ENCODE assay signal across 1 cellular context in the genomic region with DNA sequence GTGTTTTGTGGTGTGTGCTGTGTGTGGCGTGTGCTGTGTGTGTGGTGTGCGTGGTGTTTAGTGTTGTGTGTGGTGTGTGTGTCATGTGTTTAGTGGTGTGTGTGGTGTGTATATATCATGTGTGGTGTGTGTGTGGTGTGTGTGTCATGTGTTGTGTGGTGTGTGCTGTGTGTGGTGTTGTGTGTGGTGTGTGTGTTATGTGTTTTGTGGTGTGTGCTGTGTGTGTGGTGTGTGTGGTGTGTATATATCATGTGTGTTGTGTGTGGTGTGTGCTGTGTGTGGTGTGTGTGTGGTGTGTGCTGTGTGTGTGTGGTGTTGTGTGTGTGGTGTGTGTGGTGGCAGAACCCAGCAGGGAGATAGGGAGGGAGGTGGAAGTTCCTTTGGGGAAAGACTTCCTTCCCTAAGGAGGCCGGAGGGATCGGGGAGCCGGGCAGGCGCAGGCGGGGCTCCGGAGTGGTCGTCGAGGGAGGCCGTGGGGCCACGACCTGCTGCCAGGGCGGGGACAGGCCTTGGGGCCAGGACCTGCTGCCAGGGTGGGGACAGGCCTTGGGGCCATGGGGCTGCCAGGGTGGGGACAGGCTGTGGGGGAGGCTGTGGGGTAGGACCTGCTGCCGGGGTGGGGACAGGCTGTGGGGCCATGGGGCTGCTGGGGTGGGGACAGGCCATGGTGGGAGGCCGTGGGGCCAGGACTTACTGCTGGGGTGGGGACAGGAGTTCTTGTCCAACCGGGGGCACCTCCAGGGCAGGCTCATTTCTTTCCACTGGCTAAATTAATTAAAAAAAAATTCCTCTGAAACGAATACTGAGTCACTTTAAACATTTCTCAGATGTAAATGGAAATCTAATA.
A peak's percentile ranks its signal among the peaks of the same experiment; 100 is the strongest.
TF ChIP-seq lines count a peak whose summit lies in the region.

No MANE protein-coding gene starts in this region.

TF ChIP-seq in K562, 482 proteins besides CTCF, POLR2A, EP300 and RAD21 (continued from another document):
- TF ChIP-seq, protein P1, sequence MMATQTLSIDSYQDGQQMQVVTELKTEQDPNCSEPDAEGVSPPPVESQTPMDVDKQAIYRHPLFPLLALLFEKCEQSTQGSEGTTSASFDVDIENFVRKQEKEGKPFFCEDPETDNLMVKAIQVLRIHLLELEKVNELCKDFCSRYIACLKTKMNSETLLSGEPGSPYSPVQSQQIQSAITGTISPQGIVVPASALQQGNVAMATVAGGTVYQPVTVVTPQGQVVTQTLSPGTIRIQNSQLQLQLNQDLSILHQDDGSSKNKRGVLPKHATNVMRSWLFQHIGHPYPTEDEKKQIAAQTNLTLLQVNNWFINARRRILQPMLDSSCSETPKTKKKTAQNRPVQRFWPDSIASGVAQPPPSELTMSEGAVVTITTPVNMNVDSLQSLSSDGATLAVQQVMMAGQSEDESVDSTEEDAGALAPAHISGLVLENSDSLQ (IDR thresholded peaks at IDR 0.05), result no peak
- TF ChIP-seq, protein P2, sequence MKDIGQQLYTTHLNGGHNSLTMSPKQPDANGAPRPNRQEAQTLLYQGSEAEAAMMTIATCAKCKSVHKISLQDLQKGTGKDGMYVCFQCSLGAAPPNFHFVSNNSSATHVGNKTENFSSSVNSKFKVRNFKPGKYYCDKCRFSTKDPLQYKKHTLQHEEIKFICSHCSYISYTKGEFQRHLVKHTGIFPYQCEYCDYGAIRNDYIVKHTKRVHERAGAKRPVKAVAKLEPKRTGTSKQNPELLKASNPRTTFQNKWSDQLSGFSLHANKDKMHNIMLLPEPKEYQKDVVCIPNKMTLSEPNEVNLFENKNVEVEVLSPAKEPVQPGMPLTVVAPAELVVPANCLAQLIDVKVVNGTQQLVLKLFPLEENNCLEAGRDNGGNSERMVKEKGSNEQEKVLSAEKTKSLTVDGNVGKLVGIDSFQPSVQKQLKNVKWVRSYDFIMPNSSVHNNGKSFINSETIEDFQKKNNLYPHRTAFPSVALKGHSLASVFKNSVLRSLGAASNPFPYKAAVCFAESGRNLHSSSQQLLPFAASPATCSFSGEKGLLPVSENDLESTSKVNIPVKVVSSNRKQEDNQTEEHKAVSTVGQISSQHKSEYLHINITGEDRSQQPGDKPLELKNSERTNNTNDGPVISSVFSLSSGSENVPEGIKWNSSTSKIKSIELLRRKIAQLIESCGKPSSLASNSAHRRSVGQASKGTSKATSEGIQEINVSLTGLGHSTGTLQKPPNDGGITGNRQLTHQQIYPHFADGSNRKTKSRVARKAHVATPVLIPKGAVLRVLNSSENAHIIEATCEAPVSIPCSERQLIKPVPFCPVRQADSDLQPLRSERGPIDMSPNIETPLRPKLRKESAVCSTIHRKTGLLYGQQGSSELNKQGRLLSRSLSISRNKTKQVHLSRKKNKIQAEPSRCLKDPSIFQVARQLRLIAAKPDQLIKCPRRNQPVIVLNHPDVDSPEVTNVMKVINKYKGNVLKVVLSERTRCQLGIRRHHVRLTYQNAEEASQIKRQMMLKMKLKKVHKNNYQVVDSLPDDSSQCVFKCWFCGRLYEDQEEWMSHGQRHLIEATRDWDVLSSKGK (CRISPR knock-in tag; IDR thresholded peaks at IDR 0.05), result no peak
- TF ChIP-seq ZKSCAN8 (CRISPR knock-in tag; IDR thresholded peaks at IDR 0.05) (no peak), NRF1 (conservative IDR thresholded peaks at IDR 0.05 in 1 of 2, IDR thresholded peaks at IDR 0.05 in 1 of 2) (peak; percentile 49 to 58), ZNF696 (CRISPR knock-in tag; conservative IDR thresholded peaks at IDR 0.05) (no peak), MTA3 (IDR thresholded peaks at IDR 0.05; ENCODE audit: borderline replicate concordance) (0 out of 2 replicates have a peak, but pooled peaks have one; percentile 34), MCM3 (IDR thresholded peaks at IDR 0.05) (no peak), DPF2 (IDR thresholded peaks at IDR 0.05) (peak; percentile 77), YY1 (IDR thresholded peaks at IDR 0.05; ENCODE audit: borderline replicate concordance in 1 of 3, control insufficient read depth in 1 of 3, extremely low read depth in 1 of 3, insufficient read depth in 3 of 3, insufficient read length in 1 of 3, insufficient replicate concordance in 2 of 3, low read depth in 1 of 3, low read length in 2 of 3) (no peak), NFIC (IDR thresholded peaks at IDR 0.05) (peak; percentile 17; the same call in 1 of the 2 replicates), MXI1 (IDR thresholded peaks at IDR 0.05; ENCODE audit: low read depth, low read length) (no peak), RBBP5 (IDR thresholded peaks at IDR 0.05; ENCODE audit: borderline replicate concordance, insufficient read depth, low read length, poor library complexity, severe bottlenecking) (no peak), MYNN (IDR thresholded peaks at IDR 0.05) (no peak), MYNN (CRISPR knock-in tag; IDR thresholded peaks at IDR 0.05) (no peak), DNMT1 (IDR thresholded peaks at IDR 0.05) (0 out of 2 replicates have a peak, but pooled peaks have one; percentile 40), ZNF239 (CRISPR knock-in tag; IDR thresholded peaks at IDR 0.05) (no peak), NFXL1 (CRISPR knock-in tag; IDR thresholded peaks at IDR 0.05) (no peak), MBD2 (IDR thresholded peaks at IDR 0.05; ENCODE audit: borderline replicate concordance, low read depth) (no peak), ASH1L (IDR thresholded peaks at IDR 0.05; ENCODE audit: borderline replicate concordance, low read depth, partially characterized antibody) (no peak), IRF2 (CRISPR knock-in tag; IDR thresholded peaks at IDR 0.05) (no peak), ZNF507 (tag; conservative IDR thresholded peaks at IDR 0.05) (no peak), ZNF143 (CRISPR knock-in tag; IDR thresholded peaks at IDR 0.05) (no peak), MECOM (CRISPR knock-in tag; IDR thresholded peaks at IDR 0.05) (no peak)
- TF ChIP-seq, protein P3, sequence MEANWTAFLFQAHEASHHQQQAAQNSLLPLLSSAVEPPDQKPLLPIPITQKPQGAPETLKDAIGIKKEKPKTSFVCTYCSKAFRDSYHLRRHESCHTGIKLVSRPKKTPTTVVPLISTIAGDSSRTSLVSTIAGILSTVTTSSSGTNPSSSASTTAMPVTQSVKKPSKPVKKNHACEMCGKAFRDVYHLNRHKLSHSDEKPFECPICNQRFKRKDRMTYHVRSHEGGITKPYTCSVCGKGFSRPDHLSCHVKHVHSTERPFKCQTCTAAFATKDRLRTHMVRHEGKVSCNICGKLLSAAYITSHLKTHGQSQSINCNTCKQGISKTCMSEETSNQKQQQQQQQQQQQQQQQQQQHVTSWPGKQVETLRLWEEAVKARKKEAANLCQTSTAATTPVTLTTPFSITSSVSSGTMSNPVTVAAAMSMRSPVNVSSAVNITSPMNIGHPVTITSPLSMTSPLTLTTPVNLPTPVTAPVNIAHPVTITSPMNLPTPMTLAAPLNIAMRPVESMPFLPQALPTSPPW (CRISPR knock-in tag; IDR thresholded peaks at IDR 0.05), result peak; percentile 22; the same call in 1 of the 2 replicates
- TF ChIP-seq, protein P4, sequence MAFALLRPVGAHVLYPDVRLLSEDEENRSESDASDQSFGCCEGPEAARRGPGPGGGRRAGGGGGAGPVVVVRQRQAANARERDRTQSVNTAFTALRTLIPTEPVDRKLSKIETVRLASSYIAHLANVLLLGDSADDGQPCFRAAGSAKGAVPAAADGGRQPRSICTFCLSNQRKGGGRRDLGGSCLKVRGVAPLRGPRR (CRISPR knock-in tag; IDR thresholded peaks at IDR 0.05), result no peak
- TF ChIP-seq, protein P5, sequence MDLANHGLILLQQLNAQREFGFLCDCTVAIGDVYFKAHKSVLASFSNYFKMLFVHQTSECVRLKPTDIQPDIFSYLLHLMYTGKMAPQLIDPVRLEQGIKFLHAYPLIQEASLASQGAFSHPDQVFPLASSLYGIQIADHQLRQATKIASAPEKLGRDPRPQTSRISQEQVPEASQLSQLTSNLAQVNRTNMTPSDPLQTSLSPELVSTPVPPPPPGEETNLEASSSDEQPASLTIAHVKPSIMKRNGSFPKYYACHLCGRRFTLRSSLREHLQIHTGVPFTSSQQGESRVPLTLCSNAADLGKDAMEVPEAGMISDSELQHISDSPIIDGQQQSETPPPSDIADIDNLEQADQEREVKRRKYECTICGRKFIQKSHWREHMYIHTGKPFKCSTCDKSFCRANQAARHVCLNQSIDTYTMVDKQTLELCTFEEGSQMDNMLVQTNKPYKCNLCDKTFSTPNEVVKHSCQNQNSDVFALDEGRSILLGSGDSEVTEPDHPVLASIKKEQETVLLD (IDR thresholded peaks at IDR 0.05), result 0 out of 2 replicates have a peak, but pooled peaks have one; percentile 38
- TF ChIP-seq, protein P6, sequence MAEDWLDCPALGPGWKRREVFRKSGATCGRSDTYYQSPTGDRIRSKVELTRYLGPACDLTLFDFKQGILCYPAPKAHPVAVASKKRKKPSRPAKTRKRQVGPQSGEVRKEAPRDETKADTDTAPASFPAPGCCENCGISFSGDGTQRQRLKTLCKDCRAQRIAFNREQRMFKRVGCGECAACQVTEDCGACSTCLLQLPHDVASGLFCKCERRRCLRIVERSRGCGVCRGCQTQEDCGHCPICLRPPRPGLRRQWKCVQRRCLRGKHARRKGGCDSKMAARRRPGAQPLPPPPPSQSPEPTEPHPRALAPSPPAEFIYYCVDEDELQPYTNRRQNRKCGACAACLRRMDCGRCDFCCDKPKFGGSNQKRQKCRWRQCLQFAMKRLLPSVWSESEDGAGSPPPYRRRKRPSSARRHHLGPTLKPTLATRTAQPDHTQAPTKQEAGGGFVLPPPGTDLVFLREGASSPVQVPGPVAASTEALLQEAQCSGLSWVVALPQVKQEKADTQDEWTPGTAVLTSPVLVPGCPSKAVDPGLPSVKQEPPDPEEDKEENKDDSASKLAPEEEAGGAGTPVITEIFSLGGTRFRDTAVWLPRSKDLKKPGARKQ (CRISPR knock-in tag; IDR thresholded peaks at IDR 0.05), result no peak
- TF ChIP-seq, protein P7, sequence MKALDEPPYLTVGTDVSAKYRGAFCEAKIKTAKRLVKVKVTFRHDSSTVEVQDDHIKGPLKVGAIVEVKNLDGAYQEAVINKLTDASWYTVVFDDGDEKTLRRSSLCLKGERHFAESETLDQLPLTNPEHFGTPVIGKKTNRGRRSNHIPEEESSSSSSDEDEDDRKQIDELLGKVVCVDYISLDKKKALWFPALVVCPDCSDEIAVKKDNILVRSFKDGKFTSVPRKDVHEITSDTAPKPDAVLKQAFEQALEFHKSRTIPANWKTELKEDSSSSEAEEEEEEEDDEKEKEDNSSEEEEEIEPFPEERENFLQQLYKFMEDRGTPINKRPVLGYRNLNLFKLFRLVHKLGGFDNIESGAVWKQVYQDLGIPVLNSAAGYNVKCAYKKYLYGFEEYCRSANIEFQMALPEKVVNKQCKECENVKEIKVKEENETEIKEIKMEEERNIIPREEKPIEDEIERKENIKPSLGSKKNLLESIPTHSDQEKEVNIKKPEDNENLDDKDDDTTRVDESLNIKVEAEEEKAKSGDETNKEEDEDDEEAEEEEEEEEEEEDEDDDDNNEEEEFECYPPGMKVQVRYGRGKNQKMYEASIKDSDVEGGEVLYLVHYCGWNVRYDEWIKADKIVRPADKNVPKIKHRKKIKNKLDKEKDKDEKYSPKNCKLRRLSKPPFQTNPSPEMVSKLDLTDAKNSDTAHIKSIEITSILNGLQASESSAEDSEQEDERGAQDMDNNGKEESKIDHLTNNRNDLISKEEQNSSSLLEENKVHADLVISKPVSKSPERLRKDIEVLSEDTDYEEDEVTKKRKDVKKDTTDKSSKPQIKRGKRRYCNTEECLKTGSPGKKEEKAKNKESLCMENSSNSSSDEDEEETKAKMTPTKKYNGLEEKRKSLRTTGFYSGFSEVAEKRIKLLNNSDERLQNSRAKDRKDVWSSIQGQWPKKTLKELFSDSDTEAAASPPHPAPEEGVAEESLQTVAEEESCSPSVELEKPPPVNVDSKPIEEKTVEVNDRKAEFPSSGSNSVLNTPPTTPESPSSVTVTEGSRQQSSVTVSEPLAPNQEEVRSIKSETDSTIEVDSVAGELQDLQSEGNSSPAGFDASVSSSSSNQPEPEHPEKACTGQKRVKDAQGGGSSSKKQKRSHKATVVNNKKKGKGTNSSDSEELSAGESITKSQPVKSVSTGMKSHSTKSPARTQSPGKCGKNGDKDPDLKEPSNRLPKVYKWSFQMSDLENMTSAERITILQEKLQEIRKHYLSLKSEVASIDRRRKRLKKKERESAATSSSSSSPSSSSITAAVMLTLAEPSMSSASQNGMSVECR (CRISPR knock-in tag; IDR thresholded peaks at IDR 0.05), result no peak
- TF ChIP-seq, protein P8, sequence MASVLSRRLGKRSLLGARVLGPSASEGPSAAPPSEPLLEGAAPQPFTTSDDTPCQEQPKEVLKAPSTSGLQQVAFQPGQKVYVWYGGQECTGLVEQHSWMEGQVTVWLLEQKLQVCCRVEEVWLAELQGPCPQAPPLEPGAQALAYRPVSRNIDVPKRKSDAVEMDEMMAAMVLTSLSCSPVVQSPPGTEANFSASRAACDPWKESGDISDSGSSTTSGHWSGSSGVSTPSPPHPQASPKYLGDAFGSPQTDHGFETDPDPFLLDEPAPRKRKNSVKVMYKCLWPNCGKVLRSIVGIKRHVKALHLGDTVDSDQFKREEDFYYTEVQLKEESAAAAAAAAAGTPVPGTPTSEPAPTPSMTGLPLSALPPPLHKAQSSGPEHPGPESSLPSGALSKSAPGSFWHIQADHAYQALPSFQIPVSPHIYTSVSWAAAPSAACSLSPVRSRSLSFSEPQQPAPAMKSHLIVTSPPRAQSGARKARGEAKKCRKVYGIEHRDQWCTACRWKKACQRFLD (CRISPR knock-in tag; IDR thresholded peaks at IDR 0.05), result no peak
